ENCODE assay signal across 26 cellular contexts in the genomic region with DNA sequence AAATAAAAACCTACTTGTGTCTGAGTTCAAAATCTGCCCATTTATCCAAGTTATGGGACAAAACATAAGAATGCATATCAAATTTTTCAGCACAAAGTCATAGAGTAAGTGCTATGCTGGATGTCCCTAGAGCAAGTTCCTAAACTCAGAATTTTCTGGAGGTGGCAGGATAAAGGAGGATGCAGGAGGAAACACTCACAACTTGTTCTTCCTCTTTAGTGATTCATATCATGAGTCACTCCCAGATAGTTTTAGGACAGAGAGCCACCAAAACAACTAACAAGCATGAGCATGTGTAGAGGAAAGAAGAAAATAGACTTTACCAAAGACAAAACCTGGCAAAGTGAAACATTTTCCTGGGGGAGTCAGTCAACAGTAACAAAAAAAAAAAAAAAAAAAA.
DNase-seq lines count a peak whose midpoint lies in the region; ATAC-seq, FAIRE-seq and TF ChIP-seq lines count a peak whose summit lies in the region.
"Had no signal": no experiment of that assay in that cellular context is flagged by ENCODE, and none has a peak within 500 bp of the region (broad histone marks: within the 10 kb centered on the region; RNA-seq: fewer than 3 reads in every experiment).

No MANE protein-coding gene starts in this region.

- H3K36me3 ChIP-seq in brain microvascular endothelial cell (replicated peaks) (no peaks in the 10 kb centered on the region), vagina (no peaks in the 10 kb centered on the region), hepatocyte (replicated peaks; ENCODE audit: insufficient read depth, low read depth) (no peaks in the 10 kb centered on the region)
- H3K36me3 ChIP-seq in CD8-positive, alpha-beta T cell (ENCODE audit: insufficient read depth, low read length), result no peaks in the 10 kb centered on the region
- H3K36me3 ChIP-seq: ovary had no signal

- no peaks in the 10 kb centered on the region for H3K4me1 ChIP-seq in CD8-positive, alpha-beta T cell (ENCODE audit: insufficient read depth, low read length)
- H3K4me1 ChIP-seq in vagina (no peaks in the 10 kb centered on the region), hepatocyte (ENCODE audit: insufficient read depth) (no peaks in the 10 kb centered on the region)

- H3K4me3 Mint-ChIP-seq in CD8-positive, alpha-beta T cell, result no peak overlapping the region
- H3K4me3 Mint-ChIP-seq: activated CD4-positive, alpha-beta memory T cell treated with anti-CD3 and anti-CD28 coated beads, Interleukin-2, amount 10 ng/mL, durations not matched to agents 7 days and 5 days; B cell; H9; naive thymus-derived CD4-positive, alpha-beta T cell; stimulated activated naive CD8-positive, alpha-beta T cell treated with anti-CD3 and anti-CD28 coated beads, Interleukin-15, Interleukin-2, amounts not matched to agents 100 ng/mL and 50 ng/mL, for 24 hours; type B pancreatic cell had no signal

- intact Hi-C loops in CD8-positive, alpha-beta T cell (cut with DNase I, micrococcal nuclease), result no loop called here
- intact Hi-C loops in vagina (cut with DNase I), result no loop called here

- H2AFZ ChIP-seq in hepatocyte, result no peak overlapping the region

- DNase-seq in DMS53 (lab: John Stamatoyannopoulos, UW) (peak; percentile 35), DMS53 treated with DMSO at 0.1 percent for 48 hours (lab: John Stamatoyannopoulos, UW; ENCODE audit: unreplicated experiment) (no peak), brain microvascular endothelial cell (peak; percentile 45), inferior parietal cortex (ENCODE audit: extremely low spot score) (peak; percentile 44), urothelium cell line (ENCODE audit: low spot score) (peak; percentile 50), vagina (ENCODE audit: extremely low spot score in 2 of 2) (no peak), hepatocyte (ENCODE audit: low spot score) (no peak)
- no peak for DNase-seq in CD8-positive, alpha-beta T cell
- DNase-seq: activated CD4-positive, alpha-beta memory T cell treated with anti-CD3 and anti-CD28 coated beads, Interleukin-2, amount 10 ng/mL, durations not matched to agents 7 days and 5 days; aorta; COR-L47; H9; Karpas-422; kidney glomerular epithelial cell; naive thymus-derived CD4-positive, alpha-beta T cell; NCI-H1436; NCI-H510A treated with DMSO at 0.1 percent for 48 hours; ovary; stimulated activated CD4-positive, alpha-beta T cell treated with anti-CD3 and anti-CD28 coated beads, Interleukin-4, amount 100 ng/mL, for 1 hour; T-helper 9 cell had no signal

- no peak for TF ChIP-seq POLR2A in vagina (IDR thresholded peaks at IDR 0.05)

- no peak overlapping the region for H3K4me2 ChIP-seq in hepatocyte

- no peaks in the 10 kb centered on the region for H3K79me2 ChIP-seq in hepatocyte

- no peak overlapping the region for H3K27ac ChIP-seq in brain microvascular endothelial cell
- H3K27ac ChIP-seq in CD8-positive, alpha-beta T cell (ENCODE audit: low read depth, low read length), result no peak overlapping the region
- no peak overlapping the region for H3K27ac ChIP-seq in vagina
- no peak overlapping the region for H3K27ac ChIP-seq in hepatocyte
- H3K27ac ChIP-seq: 22Rv1, ovary had no signal

- no peak overlapping the region for H3K27ac Mint-ChIP-seq in CD8-positive, alpha-beta T cell
- H3K27ac Mint-ChIP-seq: activated CD4-positive, alpha-beta memory T cell treated with anti-CD3 and anti-CD28 coated beads, Interleukin-2, amount 10 ng/mL, durations not matched to agents 7 days and 5 days; B cell; H9; naive thymus-derived CD4-positive, alpha-beta T cell; stimulated activated naive CD8-positive, alpha-beta T cell treated with anti-CD3 and anti-CD28 coated beads, Interleukin-15, Interleukin-2, amounts not matched to agents 100 ng/mL and 50 ng/mL, for 24 hours; type B pancreatic cell had no signal

- no peaks in the 10 kb centered on the region for H4K20me1 ChIP-seq in hepatocyte (ENCODE audit: insufficient read depth, poor library complexity, severe bottlenecking)

- no peak for FAIRE-seq in urothelium cell line (lab: Jason Lieb, UNC)
- FAIRE-seq: frontal cortex, RCC 7860 had no signal

- H3K27me3 ChIP-seq in brain microvascular endothelial cell (replicated peaks) (no peaks in the 10 kb centered on the region), vagina (no peaks in the 10 kb centered on the region), hepatocyte (no peaks in the 10 kb centered on the region)
- H3K27me3 ChIP-seq in CD8-positive, alpha-beta T cell (ENCODE audit: insufficient read depth, low read length), result no peaks in the 10 kb centered on the region
- H3K27me3 ChIP-seq: ovary had no signal

- in situ Hi-C loops in brain microvascular endothelial cell (cut with HindIII; ENCODE audit: low pct_ligation_motif_present, low sequenced_read_pairs), result no loop called here

- H3K9me3 Mint-ChIP-seq in CD8-positive, alpha-beta T cell, result peaks cover 9% of the 10 kb centered on the region

- no peaks in the 10 kb centered on the region for H3K36me3 Mint-ChIP-seq in CD8-positive, alpha-beta T cell
- H3K36me3 Mint-ChIP-seq: naive thymus-derived CD4-positive, alpha-beta T cell; type B pancreatic cell had no signal

- H3K9me2 ChIP-seq in hepatocyte (replicated peaks; ENCODE audit: insufficient read depth), result no peaks in the 10 kb centered on the region

- CTCF ChIA-PET in CD8-positive, alpha-beta T cell (lab: Charles Lee), result no interaction called here

- TF ChIP-seq CTCF in brain microvascular endothelial cell (IDR thresholded peaks at IDR 0.05; ENCODE audit: low read depth, low read length, missing control alignments), result no peak
- no peak for TF ChIP-seq CTCF in CD8-positive, alpha-beta T cell (IDR thresholded peaks at IDR 0.05)
- no peak for TF ChIP-seq CTCF in vagina (IDR thresholded peaks at IDR 0.05)
- no peak for TF ChIP-seq CTCF in hepatocyte (IDR thresholded peaks at IDR 0.05; ENCODE audit: poor library complexity)

- POLR2A ChIA-PET in CD8-positive, alpha-beta T cell (lab: Charles Lee), result no interaction called here

- no peak for ATAC-seq in CD8-positive, alpha-beta T cell
- ATAC-seq: naive thymus-derived CD4-positive, alpha-beta T cell had no signal

- no peaks in the 10 kb centered on the region for H3K9me3 ChIP-seq in CD8-positive, alpha-beta T cell (ENCODE audit: low read length)
- no peaks in the 10 kb centered on the region for H3K9me3 ChIP-seq in vagina
- H3K9me3 ChIP-seq in hepatocyte (ENCODE audit: low read depth), result no peaks in the 10 kb centered on the region
- H3K9me3 ChIP-seq: ovary had no signal

- no peaks in the 10 kb centered on the region for H3K27me3 Mint-ChIP-seq in CD8-positive, alpha-beta T cell (ENCODE audit: low read depth)
- H3K27me3 Mint-ChIP-seq: activated CD4-positive, alpha-beta memory T cell treated with anti-CD3 and anti-CD28 coated beads, Interleukin-2, amount 10 ng/mL, durations not matched to agents 7 days and 5 days; B cell; naive thymus-derived CD4-positive, alpha-beta T cell; stimulated activated naive CD8-positive, alpha-beta T cell treated with anti-CD3 and anti-CD28 coated beads, Interleukin-15, Interleukin-2, amounts not matched to agents 100 ng/mL and 50 ng/mL, for 24 hours; type B pancreatic cell had no signal

- H3K4me1 Mint-ChIP-seq in CD8-positive, alpha-beta T cell (ENCODE audit: low read depth), result no peaks in the 10 kb centered on the region
- H3K4me1 Mint-ChIP-seq: activated CD4-positive, alpha-beta memory T cell treated with anti-CD3 and anti-CD28 coated beads, Interleukin-2, amount 10 ng/mL, durations not matched to agents 7 days and 5 days; B cell; naive thymus-derived CD4-positive, alpha-beta T cell had no signal

- H3K4me3 ChIP-seq in brain microvascular endothelial cell (ENCODE audit: low read depth, low read length) (no peak overlapping the region), vagina (no peak overlapping the region), hepatocyte (no peak overlapping the region)
- H3K4me3 ChIP-seq in CD8-positive, alpha-beta T cell (ENCODE audit: low read depth, low read length), result no peak overlapping the region
- H3K4me3 ChIP-seq: ovary had no signal

Comparison
In these comparisons a context has a peak if more than half of its experiments do, and no peak if none do; other contexts are left out.
1. DNase-seq: peak in DMS53 (single experiment), brain microvascular endothelial cell (single experiment), inferior parietal cortex (single experiment) and urothelium cell line (single experiment); none in DMS53 treated with DMSO at 0.1 percent for 48 hours (single experiment), CD8-positive, alpha-beta T cell (0 of 7), vagina (0 of 2) and hepatocyte (single experiment).